Comparison of ENCODE assay signal across 18 cellular contexts in genomic region chr7:6284055-6284400, GRCh38. TPM values are rescaled to one million over a fixed set of nuclear protein-coding genes. Genes with fewer than 3 reads are reported as not detected.
A peak's percentile ranks its signal among the peaks of the same experiment; 100 is the strongest.
DNase-seq lines count a peak whose midpoint lies in the region; ATAC-seq and TF ChIP-seq lines count a peak whose summit lies in the region.
"Had no signal": no experiment of that assay in that cellular context is flagged by ENCODE, and none has a peak within 500 bp of the region (broad histone marks: within the 10 kb centered on the region; RNA-seq: fewer than 3 reads in every experiment).

No MANE protein-coding gene starts in this region.

- no peaks in the 10 kb centered on the region for H3K27me3 Mint-ChIP-seq in chondrocyte (ENCODE audit: low read depth)
- H3K27me3 Mint-ChIP-seq in nephron progenitor cell (ENCODE audit: low read depth, poor library complexity): peaks cover 20% of the 10 kb centered on the region
- no peaks in the 10 kb centered on the region for H3K27me3 Mint-ChIP-seq in mesothelial cell of epicardium (ENCODE audit: low read depth)

- peak overlapping the region; percentile 15 for H3K27ac ChIP-seq in Panc1 (ENCODE audit: low read length)
- H3K27ac ChIP-seq: prostate gland, testis had no signal

- H3K4me3 ChIP-seq in Panc1 (ENCODE audit: low read depth in 2 of 2, low read length in 2 of 2): no peak overlapping the region
- H3K4me3 ChIP-seq: prostate gland, testis had no signal

- H3K4me3 Mint-ChIP-seq in chondrocyte (ENCODE audit: unreplicated experiment) (no peak overlapping the region), nephron progenitor cell (no peak overlapping the region), mesothelial cell of epicardium (no peak overlapping the region)

- TF ChIP-seq CTCF in Panc1 (IDR thresholded peaks at IDR 0.05) (no peak), chondrocyte (IDR thresholded peaks at IDR 0.05) (no peak), nephron progenitor cell (IDR thresholded peaks at IDR 0.05) (no peak), mesothelial cell of epicardium (IDR thresholded peaks at IDR 0.05; ENCODE audit: unreplicated experiment) (no peak)

- POLR2A ChIA-PET in Panc1 (lab: Charles Lee): no interaction called here

- no peaks in the 10 kb centered on the region for H3K27me3 ChIP-seq in Panc1 (ENCODE audit: control insufficient read depth, insufficient read depth, low read length)
- H3K27me3 ChIP-seq: BE2C, testis had no signal

- no peaks in the 10 kb centered on the region for H3K9me3 ChIP-seq in Panc1 (ENCODE audit: control insufficient read depth, insufficient read depth, low read depth, low read length)
- H3K9me3 ChIP-seq: BE2C, prostate gland, testis had no signal

- H3K4me1 ChIP-seq in Panc1 (ENCODE audit: control insufficient read depth, insufficient read depth, low read length): peaks cover 13% of the 10 kb centered on the region
- H3K4me1 ChIP-seq: BE2C, prostate gland, testis had no signal

- no TSS peak for BruUV-seq in Panc1 (replicated peaks; lab: Mats Ljungman, UMichigan)

- in situ Hi-C loops in Panc1 (cut with HindIII; ENCODE audit: low pct_unique_long_range_greater_than_20kb, low sequenced_read_pairs): no loop called here

- intact Hi-C loops in Panc1 (cut with micrococcal nuclease; ENCODE audit: unreplicated experiment): no loop called here

- H3K9me3 Mint-ChIP-seq in chondrocyte (ENCODE audit: low read depth) (peaks cover 4% of the 10 kb centered on the region), nephron progenitor cell (peaks cover 5% of the 10 kb centered on the region), mesothelial cell of epicardium (peaks cover 4% of the 10 kb centered on the region)

- H3K4me1 Mint-ChIP-seq in chondrocyte (ENCODE audit: low read depth) (peaks cover 32% of the 10 kb centered on the region), nephron progenitor cell (no peaks in the 10 kb centered on the region), mesothelial cell of epicardium (peaks cover 5% of the 10 kb centered on the region)

- H3K27ac Mint-ChIP-seq in chondrocyte (ENCODE audit: unreplicated experiment) (peak overlapping the region; percentile 96), nephron progenitor cell (peak overlapping the region; percentile 6), mesothelial cell of epicardium (no peak overlapping the region)

- H3K36me3 Mint-ChIP-seq in chondrocyte (ENCODE audit: low read depth): no peaks in the 10 kb centered on the region
- no peaks in the 10 kb centered on the region for H3K36me3 Mint-ChIP-seq in nephron progenitor cell (ENCODE audit: low read depth)
- no peaks in the 10 kb centered on the region for H3K36me3 Mint-ChIP-seq in mesothelial cell of epicardium

- DNase-seq in EH (ENCODE audit: low read depth) (peak; percentile 69), Panc1 (ENCODE audit: low read depth, low spot score) (no peak), chondrocyte (ENCODE audit: low spot score) (no peak), nephron progenitor cell (no peak), mesothelial cell of epicardium (ENCODE audit: low spot score in 2 of 2, unreplicated experiment in 2 of 2) (no peak), hypothalamus (lab: John Stamatoyannopoulos, UW) (no peak)
- DNase-seq: anterior cingulate cortex; BE2C; H7; midbrain; NCI-H187 treated with DMSO at 0.1 percent for 48 hours; NCI-H526; stimulated activated CD4-positive, alpha-beta T cell treated with anti-CD3 and anti-CD28 coated beads, Interleukin-15, amount 100 ng/mL, for 24 hours; T-helper 9 cell; testis had no signal

- no peaks in the 10 kb centered on the region for H3K36me3 ChIP-seq in Panc1 (ENCODE audit: control insufficient read depth, insufficient read depth, low read length)
- H3K36me3 ChIP-seq: BE2C, prostate gland had no signal

- ATAC-seq in Panc1 (no peak; the same call in 1 of the 2 replicates), HG02938 (IDR thresholded peaks at IDR 0.05; ENCODE audit: unreplicated experiment) (no peak), HG03457 (IDR thresholded peaks at IDR 0.05; ENCODE audit: unreplicated experiment) (no peak)

- CTCF ChIA-PET in Panc1 (lab: Charles Lee): no interaction called here

RNA-seq across cellular contexts. Expression of gene CYTH3, which starts 11.6 kb away (rescaled TPM):
- total RNA-seq in Panc1 (2021; ENCODE audit: unreplicated experiment) (35.5 TPM), chondrocyte (52.9 to 59.7 TPM (median 58.4 TPM) in 3 replicates), mesothelial cell of epicardium (28.3 to 29.9 TPM (median 29.2 TPM) in 3 replicates)
- polyA plus RNA-seq in Panc1 (2012; ENCODE audit: insufficient read length): 41.6 TPM
